20 cellular contexts compared by ENCODE assay signal in the genomic region with DNA sequence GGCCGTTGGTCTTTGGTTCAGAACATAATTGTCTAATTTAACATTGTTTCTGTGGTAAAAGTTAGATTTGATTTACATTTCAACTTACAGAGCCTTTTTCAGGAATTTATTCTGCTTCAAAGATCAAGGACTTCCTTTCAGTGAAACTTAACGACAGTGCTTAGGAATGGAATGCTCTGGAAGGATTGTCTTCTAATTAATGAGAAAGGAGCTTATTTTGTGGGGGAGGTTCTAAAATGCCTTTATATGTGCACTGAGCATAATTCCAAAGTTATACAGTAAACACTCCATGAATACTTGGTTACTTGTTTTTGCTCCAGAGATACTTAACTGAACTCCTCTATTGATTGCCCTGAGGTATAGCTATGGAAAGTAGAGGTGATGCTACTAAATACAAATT.
"Had no signal": no experiment of that assay in that cellular context is flagged by ENCODE, and none has a peak within 500 bp of the region (broad histone marks: within the 10 kb centered on the region; RNA-seq: fewer than 3 reads in every experiment).

No MANE protein-coding gene starts in this region.

- ATAC-seq: gastrocnemius medialis; left ventricle myocardium superior; natural killer cell treated with Interleukin-12 subunit alpha and Interleukin-12 subunit beta and Interleukin-15 and Interleukin-18, amount 100 ng/mL, for 72 hours; psoas muscle had no signal

- H3K9me3 Mint-ChIP-seq: central memory CD8-positive, alpha-beta T cell; natural killer cell treated with Interleukin-12 subunit alpha and Interleukin-12 subunit beta and Interleukin-15 and Interleukin-18, amount 100 ng/mL, for 72 hours had no signal

- H3K9me3 ChIP-seq: esophagus muscularis mucosa, gastrocnemius medialis, heart right ventricle, psoas muscle, right atrium auricular region, sigmoid colon, stomach, thoracic aorta, transverse colon had no signal

- H3K27ac Mint-ChIP-seq: natural killer cell treated with Interleukin-12 subunit alpha and Interleukin-12 subunit beta and Interleukin-15 and Interleukin-18, amount 100 ng/mL, for 72 hours had no signal

- H3K4me1 Mint-ChIP-seq: central memory CD8-positive, alpha-beta T cell had no signal

- H3K27ac ChIP-seq: esophagus muscularis mucosa, gastrocnemius medialis, heart right ventricle, psoas muscle, sigmoid colon, skin epidermis, stomach, thoracic aorta, transverse colon had no signal

- H3K36me3 ChIP-seq: esophagus muscularis mucosa, gastrocnemius medialis, heart right ventricle, right atrium auricular region, sigmoid colon, stomach, thoracic aorta, transverse colon had no signal

- FAIRE-seq: keratinocyte had no signal

- DNase-seq: cortex of kidney; effector memory CD4-positive, alpha-beta T cell; gastrocnemius medialis; heart right ventricle; left ventricle myocardium superior; mesendoderm; psoas muscle; sigmoid colon; stimulated activated CD4-positive, alpha-beta T cell treated with anti-CD3 and anti-CD28 coated beads, Interleukin-12 subunit alpha, Interleukin-12 subunit beta, amount 100 ng/mL, for 4 hours; stimulated activated naive CD4-positive, alpha-beta T cell; substantia nigra; transverse colon had no signal

- H3K4me3 ChIP-seq: esophagus muscularis mucosa, gastrocnemius medialis, heart right ventricle, psoas muscle, right atrium auricular region, sigmoid colon, skin epidermis, stomach, thoracic aorta, transverse colon had no signal

- H3K4me3 Mint-ChIP-seq: central memory CD8-positive, alpha-beta T cell; natural killer cell treated with Interleukin-12 subunit alpha and Interleukin-12 subunit beta and Interleukin-15 and Interleukin-18, amount 100 ng/mL, for 72 hours had no signal

- H3K36me3 Mint-ChIP-seq: natural killer cell treated with Interleukin-12 subunit alpha and Interleukin-12 subunit beta and Interleukin-15 and Interleukin-18, amount 100 ng/mL, for 72 hours had no signal

- H3K4me1 ChIP-seq: esophagus muscularis mucosa, gastrocnemius medialis, heart right ventricle, psoas muscle, sigmoid colon, transverse colon had no signal

- H3K27me3 ChIP-seq: esophagus muscularis mucosa, gastrocnemius medialis, right atrium auricular region, sigmoid colon, transverse colon had no signal
